ENCODE assay signal across 16 cellular contexts in the genomic region with DNA sequence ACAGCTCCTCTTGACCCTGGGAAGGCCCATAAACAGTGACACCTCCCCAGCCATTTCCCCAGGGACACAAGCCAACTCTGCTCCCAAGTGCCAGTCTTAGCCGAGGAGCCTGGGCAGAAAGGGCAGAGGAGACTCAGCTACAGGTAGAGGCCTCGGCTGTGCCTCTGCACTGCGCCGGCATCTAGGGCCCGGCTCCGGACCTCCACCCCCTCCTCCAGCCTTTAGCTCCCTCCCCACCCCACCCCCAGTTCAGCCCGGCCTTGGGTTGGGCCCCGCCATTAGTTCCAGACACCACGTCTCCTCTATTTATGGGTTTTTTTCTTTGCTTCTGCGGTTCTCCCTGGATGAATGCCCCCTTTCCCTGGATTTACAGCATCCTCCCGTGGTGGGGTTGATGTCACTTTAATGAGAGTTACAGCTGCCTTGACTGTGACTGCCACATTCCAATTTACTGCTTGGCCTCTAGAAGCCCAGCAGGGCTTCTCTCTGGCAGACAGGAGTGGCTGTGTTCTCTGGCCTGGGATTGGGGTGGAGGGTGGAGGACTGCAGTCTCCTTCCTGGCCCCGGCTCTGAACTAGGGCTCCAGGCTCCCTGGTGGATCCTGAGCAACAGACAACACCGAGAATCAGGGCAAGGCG. TPM values are rescaled to one million over a fixed set of nuclear protein-coding genes. Genes with fewer than 3 reads are reported as not detected.
A peak's percentile ranks its signal among the peaks of the same experiment; 100 is the strongest.
DNase-seq lines count a peak whose midpoint lies in the region; ATAC-seq and TF ChIP-seq lines count a peak whose summit lies in the region.
"Had no signal": no experiment of that assay in that cellular context is flagged by ENCODE, and none has a peak within 500 bp of the region (broad histone marks: within the 10 kb centered on the region; RNA-seq: fewer than 3 reads in every experiment).

No MANE protein-coding gene starts in this region.

- H3K9me3 ChIP-seq in right atrium auricular region (no peaks in the 10 kb centered on the region), Karpas-422 (ENCODE audit: low read length) (no peaks in the 10 kb centered on the region)
- H3K9me3 ChIP-seq: A549, right lobe of liver had no signal

- no peaks in the 10 kb centered on the region for H3K36me3 ChIP-seq in right atrium auricular region
- no peaks in the 10 kb centered on the region for H3K36me3 ChIP-seq in Karpas-422 (ENCODE audit: insufficient read depth, low read length)
- H3K36me3 ChIP-seq: right lobe of liver had no signal

- intact Hi-C loops in Right ventricle myocardium inferior (cut with DNase I) (no loop called here), left cardiac atrium (cut with DNase I) (no loop called here)

- no peak for DNase-seq in Right ventricle myocardium inferior (ENCODE audit: missing footprints)
- DNase-seq in right atrium auricular region (ENCODE audit: low spot score): no peak
- DNase-seq in left cardiac atrium: no peak
- no peak for DNase-seq in Karpas-422
- no peak for DNase-seq in NCI-H510A (lab: John Stamatoyannopoulos, UW)
- no peak for DNase-seq in inferior parietal cortex (ENCODE audit: extremely low spot score)
- DNase-seq in activated CD8-positive, alpha-beta memory T cell treated with anti-CD3 and anti-CD28 coated beads, Interleukin-2, amount 50 U/mL, for 4 hours: no peak
- DNase-seq: activated naive CD8-positive, alpha-beta T cell treated with anti-CD3 and anti-CD28 coated beads for 36 hours; IMR-90; NCI-H748 treated with DMSO at 0.1 percent for 48 hours had no signal

- no peak overlapping the region for H3K9ac ChIP-seq in Karpas-422 (ENCODE audit: low read length)

- no peaks in the 10 kb centered on the region for H3K27me3 ChIP-seq in right atrium auricular region
- H3K27me3 ChIP-seq in Karpas-422 (ENCODE audit: low read length): no peaks in the 10 kb centered on the region
- H3K27me3 ChIP-seq: right lobe of liver had no signal

- H3K4me3 ChIP-seq in right atrium auricular region: no peak overlapping the region
- H3K4me3 ChIP-seq in Karpas-422 (ENCODE audit: low read length): no peak overlapping the region
- H3K4me3 ChIP-seq: A549, right lobe of liver had no signal

- peak; percentile 61 for ATAC-seq in Right ventricle myocardium inferior
- ATAC-seq in left cardiac atrium: peak; percentile 75 to 81
- ATAC-seq: A549, right lobe of liver had no signal

- no peaks in the 10 kb centered on the region for H4K20me1 ChIP-seq in Karpas-422 (ENCODE audit: insufficient read depth, low read depth, low read length)

- no peak overlapping the region for H2AFZ ChIP-seq in Karpas-422 (ENCODE audit: low read length)

- H3K27me3 Mint-ChIP-seq in nephron (ENCODE audit: low read depth): peaks cover 22% of the 10 kb centered on the region

- peaks cover 63% of the 10 kb centered on the region for H3K4me1 Mint-ChIP-seq in nephron
- H3K4me1 Mint-ChIP-seq: activated naive CD8-positive, alpha-beta T cell treated with anti-CD3 and anti-CD28 coated beads for 36 hours had no signal

- peak overlapping the region in 1 of 2 donors; percentile 26 for H3K27ac ChIP-seq in right atrium auricular region
- H3K27ac ChIP-seq in Karpas-422 (ENCODE audit: low read length): no peak overlapping the region
- H3K27ac ChIP-seq: A549, VCaP had no signal

- no peaks in the 10 kb centered on the region for H3K9me2 ChIP-seq in Karpas-422 (replicated peaks; ENCODE audit: insufficient read depth, low read length)

- no peaks in the 10 kb centered on the region for H3K36me3 Mint-ChIP-seq in nephron (ENCODE audit: low read depth)
- H3K36me3 Mint-ChIP-seq: activated naive CD8-positive, alpha-beta T cell treated with anti-CD3 and anti-CD28 coated beads for 36 hours had no signal

- H3K79me2 ChIP-seq in Karpas-422 (ENCODE audit: low read length): no peaks in the 10 kb centered on the region

- H3K4me1 ChIP-seq in right atrium auricular region: peaks cover 0 to 3% of the 10 kb centered on the region in 2 donors
- no peaks in the 10 kb centered on the region for H3K4me1 ChIP-seq in Karpas-422 (ENCODE audit: low read length)
- H3K4me1 ChIP-seq: A549 had no signal

- peak overlapping the region; percentile 94 to 99 (median 98) for H3K27ac Mint-ChIP-seq in nephron
- H3K27ac Mint-ChIP-seq: activated naive CD8-positive, alpha-beta T cell treated with anti-CD3 and anti-CD28 coated beads for 36 hours had no signal

- no peak overlapping the region for H3K4me2 ChIP-seq in Karpas-422 (ENCODE audit: low read depth, low read length, poor library complexity, severe bottlenecking)
- H3K4me2 ChIP-seq: A549 had no signal

- TF ChIP-seq CTCF in right atrium auricular region (IDR thresholded peaks at IDR 0.05): no peak
- no peak for TF ChIP-seq CTCF in nephron (IDR thresholded peaks at IDR 0.05; ENCODE audit: unreplicated experiment in 3 of 3)

- no peaks in the 10 kb centered on the region for H3K9me3 Mint-ChIP-seq in nephron
- H3K9me3 Mint-ChIP-seq: activated naive CD8-positive, alpha-beta T cell treated with anti-CD3 and anti-CD28 coated beads for 36 hours had no signal

- H3K4me3 Mint-ChIP-seq in nephron: peak overlapping the region in 2 of 3 experiments; percentile 30 to 45
- H3K4me3 Mint-ChIP-seq: activated naive CD8-positive, alpha-beta T cell treated with anti-CD3 and anti-CD28 coated beads for 36 hours had no signal

RNA-seq across cellular contexts. Expression of a gene that starts 13.5 kb away (rescaled TPM):
- 34.5 TPM for total RNA-seq in Right ventricle myocardium inferior
- total RNA-seq in right atrium auricular region: 10 to 100 TPM; 27.9 to 43.6 TPM
- total RNA-seq in left cardiac atrium: 10 to 100 TPM; 32.9 to 59.6 TPM
- total RNA-seq in Karpas-422 (2014; rRNA removed; shearing (Covaris generic); ENCODE audit: low replicate concordance): 0.30 and 1.4 TPM in 2 replicates

RNA-seq across cellular contexts. Expression of a gene that starts 42.6 kb away (rescaled TPM):
- total RNA-seq in Right ventricle myocardium inferior (0.19 TPM), right atrium auricular region (not detected), left cardiac atrium (not detected)
- total RNA-seq in Karpas-422 (2014; rRNA removed; shearing (Covaris generic); ENCODE audit: low replicate concordance): 0.11 TPM in 1 of 2 replicates, not detected in the other
- total RNA-seq: activated naive CD8-positive, alpha-beta T cell treated with anti-CD3 and anti-CD28 coated beads for 36 hours; fibroblast of lung; right lobe of liver; subcutaneous adipose tissue had no signal

RNA-seq across cellular contexts. Expression of a gene that starts 59.5 kb away (rescaled TPM):
- not detected for total RNA-seq in Right ventricle myocardium inferior
- 1 to 10 TPM in 1 of 2 donors, under 1 TPM in 1; 0.85 to 2.7 TPM for total RNA-seq in right atrium auricular region
- under 1 TPM in 1 of 2 donors, not detected in 1; 0.50 TPM for total RNA-seq in left cardiac atrium
- not detected in 2 replicates for total RNA-seq in Karpas-422 (2014; rRNA removed; shearing (Covaris generic); ENCODE audit: low replicate concordance)
- total RNA-seq: activated naive CD8-positive, alpha-beta T cell treated with anti-CD3 and anti-CD28 coated beads for 36 hours; fibroblast of lung; IMR-90 had no signal

Comparison
In these comparisons a context has a peak if more than half of its experiments do, and no peak if none do; other contexts are left out.
1. RNA of a gene that starts 13.5 kb away (total RNA-seq): 32.9 to 59.6 TPM in left cardiac atrium, 27.9 to 43.6 TPM in right atrium auricular region and 34.5 TPM in Right ventricle myocardium inferior (single experiment); 0.30 to 1.4 TPM in Karpas-422; every median in the first group is over 10 times any median in the second.